ENCODE assay signal across 2 cellular contexts in the genomic region with DNA sequence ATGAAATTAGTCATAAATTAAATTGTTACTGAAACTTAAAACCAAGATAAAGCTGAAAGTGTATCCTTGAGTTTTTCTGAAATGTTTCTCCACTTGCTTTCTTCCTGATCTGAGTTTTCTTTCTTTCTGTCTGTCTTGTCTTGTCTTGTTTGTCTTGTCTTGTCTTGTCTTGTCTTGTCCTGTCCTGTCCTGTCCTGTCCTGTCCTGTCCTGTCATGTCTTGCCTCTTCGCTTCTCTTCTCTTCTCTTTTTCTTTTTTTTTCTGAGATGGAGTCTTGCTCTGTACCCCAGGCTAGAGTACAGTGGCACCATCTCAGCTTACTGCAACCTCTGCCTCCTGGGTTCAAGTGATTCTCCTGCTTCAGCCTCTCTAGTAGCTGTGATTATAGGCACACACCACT.
TF ChIP-seq lines count a peak whose summit lies in the region.

No MANE protein-coding gene starts in this region.

TF ChIP-seq in GM23338, 12 proteins besides CTCF, POLR2A, EP300 and RAD21 (continues in another document):
- TF ChIP-seq POLR2AphosphoS5 (IDR thresholded peaks at IDR 0.05; ENCODE audit: low read depth) (no peak), EZH2phosphoT487 (IDR thresholded peaks at IDR 0.05; ENCODE audit: unreplicated experiment) (no peak), EZH2 (IDR thresholded peaks at IDR 0.05; ENCODE audit: low read depth, unreplicated experiment) (no peak), JUNB (IDR thresholded peaks at IDR 0.05; ENCODE audit: unreplicated experiment) (no peak), STAT1 (IDR thresholded peaks at IDR 0.05; ENCODE audit: unreplicated experiment) (no peak), ZNF114 (CRISPR knock-in tag; IDR thresholded peaks at IDR 0.05) (no peak), CREB1 (CRISPR knock-in tag; IDR thresholded peaks at IDR 0.05; ENCODE audit: low read depth) (no peak)
- TF ChIP-seq, protein P1, sequence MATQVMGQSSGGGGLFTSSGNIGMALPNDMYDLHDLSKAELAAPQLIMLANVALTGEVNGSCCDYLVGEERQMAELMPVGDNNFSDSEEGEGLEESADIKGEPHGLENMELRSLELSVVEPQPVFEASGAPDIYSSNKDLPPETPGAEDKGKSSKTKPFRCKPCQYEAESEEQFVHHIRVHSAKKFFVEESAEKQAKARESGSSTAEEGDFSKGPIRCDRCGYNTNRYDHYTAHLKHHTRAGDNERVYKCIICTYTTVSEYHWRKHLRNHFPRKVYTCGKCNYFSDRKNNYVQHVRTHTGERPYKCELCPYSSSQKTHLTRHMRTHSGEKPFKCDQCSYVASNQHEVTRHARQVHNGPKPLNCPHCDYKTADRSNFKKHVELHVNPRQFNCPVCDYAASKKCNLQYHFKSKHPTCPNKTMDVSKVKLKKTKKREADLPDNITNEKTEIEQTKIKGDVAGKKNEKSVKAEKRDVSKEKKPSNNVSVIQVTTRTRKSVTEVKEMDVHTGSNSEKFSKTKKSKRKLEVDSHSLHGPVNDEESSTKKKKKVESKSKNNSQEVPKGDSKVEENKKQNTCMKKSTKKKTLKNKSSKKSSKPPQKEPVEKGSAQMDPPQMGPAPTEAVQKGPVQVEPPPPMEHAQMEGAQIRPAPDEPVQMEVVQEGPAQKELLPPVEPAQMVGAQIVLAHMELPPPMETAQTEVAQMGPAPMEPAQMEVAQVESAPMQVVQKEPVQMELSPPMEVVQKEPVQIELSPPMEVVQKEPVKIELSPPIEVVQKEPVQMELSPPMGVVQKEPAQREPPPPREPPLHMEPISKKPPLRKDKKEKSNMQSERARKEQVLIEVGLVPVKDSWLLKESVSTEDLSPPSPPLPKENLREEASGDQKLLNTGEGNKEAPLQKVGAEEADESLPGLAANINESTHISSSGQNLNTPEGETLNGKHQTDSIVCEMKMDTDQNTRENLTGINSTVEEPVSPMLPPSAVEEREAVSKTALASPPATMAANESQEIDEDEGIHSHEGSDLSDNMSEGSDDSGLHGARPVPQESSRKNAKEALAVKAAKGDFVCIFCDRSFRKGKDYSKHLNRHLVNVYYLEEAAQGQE (IDR thresholded peaks at IDR 0.05; ENCODE audit: unreplicated experiment): no peak
- TF ChIP-seq, protein P2, sequence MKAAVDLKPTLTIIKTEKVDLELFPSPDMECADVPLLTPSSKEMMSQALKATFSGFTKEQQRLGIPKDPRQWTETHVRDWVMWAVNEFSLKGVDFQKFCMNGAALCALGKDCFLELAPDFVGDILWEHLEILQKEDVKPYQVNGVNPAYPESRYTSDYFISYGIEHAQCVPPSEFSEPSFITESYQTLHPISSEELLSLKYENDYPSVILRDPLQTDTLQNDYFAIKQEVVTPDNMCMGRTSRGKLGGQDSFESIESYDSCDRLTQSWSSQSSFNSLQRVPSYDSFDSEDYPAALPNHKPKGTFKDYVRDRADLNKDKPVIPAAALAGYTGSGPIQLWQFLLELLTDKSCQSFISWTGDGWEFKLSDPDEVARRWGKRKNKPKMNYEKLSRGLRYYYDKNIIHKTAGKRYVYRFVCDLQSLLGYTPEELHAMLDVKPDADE (IDR thresholded peaks at IDR 0.05): no peak
- TF ChIP-seq, protein P3, sequence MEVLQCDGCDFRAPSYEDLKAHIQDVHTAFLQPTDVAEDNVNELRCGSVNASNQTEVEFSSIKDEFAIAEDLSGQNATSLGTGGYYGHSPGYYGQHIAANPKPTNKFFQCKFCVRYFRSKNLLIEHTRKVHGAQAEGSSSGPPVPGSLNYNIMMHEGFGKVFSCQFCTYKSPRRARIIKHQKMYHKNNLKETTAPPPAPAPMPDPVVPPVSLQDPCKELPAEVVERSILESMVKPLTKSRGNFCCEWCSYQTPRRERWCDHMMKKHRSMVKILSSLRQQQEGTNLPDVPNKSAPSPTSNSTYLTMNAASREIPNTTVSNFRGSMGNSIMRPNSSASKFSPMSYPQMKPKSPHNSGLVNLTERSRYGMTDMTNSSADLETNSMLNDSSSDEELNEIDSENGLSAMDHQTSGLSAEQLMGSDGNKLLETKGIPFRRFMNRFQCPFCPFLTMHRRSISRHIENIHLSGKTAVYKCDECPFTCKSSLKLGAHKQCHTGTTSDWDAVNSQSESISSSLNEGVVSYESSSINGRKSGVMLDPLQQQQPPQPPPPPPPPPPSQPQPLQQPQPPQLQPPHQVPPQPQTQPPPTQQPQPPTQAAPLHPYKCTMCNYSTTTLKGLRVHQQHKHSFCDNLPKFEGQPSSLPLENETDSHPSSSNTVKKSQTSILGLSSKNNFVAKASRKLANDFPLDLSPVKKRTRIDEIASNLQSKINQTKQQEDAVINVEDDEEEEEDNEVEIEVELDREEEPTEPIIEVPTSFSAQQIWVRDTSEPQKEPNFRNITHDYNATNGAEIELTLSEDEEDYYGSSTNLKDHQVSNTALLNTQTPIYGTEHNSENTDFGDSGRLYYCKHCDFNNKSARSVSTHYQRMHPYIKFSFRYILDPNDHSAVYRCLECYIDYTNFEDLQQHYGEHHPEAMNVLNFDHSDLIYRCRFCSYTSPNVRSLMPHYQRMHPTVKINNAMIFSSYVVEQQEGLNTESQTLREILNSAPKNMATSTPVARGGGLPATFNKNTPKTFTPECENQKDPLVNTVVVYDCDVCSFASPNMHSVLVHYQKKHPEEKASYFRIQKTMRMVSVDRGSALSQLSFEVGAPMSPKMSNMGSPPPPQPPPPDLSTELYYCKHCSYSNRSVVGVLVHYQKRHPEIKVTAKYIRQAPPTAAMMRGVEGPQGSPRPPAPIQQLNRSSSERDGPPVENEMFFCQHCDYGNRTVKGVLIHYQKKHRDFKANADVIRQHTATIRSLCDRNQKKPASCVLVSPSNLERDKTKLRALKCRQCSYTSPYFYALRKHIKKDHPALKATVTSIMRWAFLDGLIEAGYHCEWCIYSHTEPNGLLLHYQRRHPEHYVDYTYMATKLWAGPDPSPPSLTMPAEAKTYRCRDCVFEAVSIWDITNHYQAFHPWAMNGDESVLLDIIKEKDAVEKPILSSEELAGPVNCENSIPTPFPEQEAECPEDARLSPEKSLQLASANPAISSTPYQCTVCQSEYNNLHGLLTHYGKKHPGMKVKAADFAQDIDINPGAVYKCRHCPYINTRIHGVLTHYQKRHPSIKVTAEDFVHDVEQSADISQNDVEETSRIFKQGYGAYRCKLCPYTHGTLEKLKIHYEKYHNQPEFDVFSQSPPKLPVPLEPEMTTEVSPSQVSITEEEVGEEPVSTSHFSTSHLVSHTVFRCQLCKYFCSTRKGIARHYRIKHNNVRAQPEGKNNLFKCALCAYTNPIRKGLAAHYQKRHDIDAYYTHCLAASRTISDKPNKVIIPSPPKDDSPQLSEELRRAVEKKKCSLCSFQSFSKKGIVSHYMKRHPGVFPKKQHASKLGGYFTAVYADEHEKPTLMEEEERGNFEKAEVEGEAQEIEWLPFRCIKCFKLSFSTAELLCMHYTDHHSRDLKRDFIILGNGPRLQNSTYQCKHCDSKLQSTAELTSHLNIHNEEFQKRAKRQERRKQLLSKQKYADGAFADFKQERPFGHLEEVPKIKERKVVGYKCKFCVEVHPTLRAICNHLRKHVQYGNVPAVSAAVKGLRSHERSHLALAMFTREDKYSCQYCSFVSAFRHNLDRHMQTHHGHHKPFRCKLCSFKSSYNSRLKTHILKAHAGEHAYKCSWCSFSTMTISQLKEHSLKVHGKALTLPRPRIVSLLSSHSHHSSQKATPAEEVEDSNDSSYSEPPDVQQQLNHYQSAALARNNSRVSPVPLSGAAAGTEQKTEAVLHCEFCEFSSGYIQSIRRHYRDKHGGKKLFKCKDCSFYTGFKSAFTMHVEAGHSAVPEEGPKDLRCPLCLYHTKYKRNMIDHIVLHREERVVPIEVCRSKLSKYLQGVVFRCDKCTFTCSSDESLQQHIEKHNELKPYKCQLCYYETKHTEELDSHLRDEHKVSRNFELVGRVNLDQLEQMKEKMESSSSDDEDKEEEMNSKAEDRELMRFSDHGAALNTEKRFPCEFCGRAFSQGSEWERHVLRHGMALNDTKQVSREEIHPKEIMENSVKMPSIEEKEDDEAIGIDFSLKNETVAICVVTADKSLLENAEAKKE (CRISPR knock-in tag; IDR thresholded peaks at IDR 0.05): no peak

TF ChIP-seq in H1, 55 proteins besides CTCF, POLR2A, EP300 and RAD21:
- TF ChIP-seq, protein P4, sequence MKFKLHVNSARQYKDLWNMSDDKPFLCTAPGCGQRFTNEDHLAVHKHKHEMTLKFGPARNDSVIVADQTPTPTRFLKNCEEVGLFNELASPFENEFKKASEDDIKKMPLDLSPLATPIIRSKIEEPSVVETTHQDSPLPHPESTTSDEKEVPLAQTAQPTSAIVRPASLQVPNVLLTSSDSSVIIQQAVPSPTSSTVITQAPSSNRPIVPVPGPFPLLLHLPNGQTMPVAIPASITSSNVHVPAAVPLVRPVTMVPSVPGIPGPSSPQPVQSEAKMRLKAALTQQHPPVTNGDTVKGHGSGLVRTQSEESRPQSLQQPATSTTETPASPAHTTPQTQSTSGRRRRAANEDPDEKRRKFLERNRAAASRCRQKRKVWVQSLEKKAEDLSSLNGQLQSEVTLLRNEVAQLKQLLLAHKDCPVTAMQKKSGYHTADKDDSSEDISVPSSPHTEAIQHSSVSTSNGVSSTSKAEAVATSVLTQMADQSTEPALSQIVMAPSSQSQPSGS (IDR thresholded peaks at IDR 0.05; ENCODE audit: low read length): no peak
- TF ChIP-seq SP2 (IDR thresholded peaks at IDR 0.05; ENCODE audit: low read length): no peak
